ENCODE assay signal across 15 cellular contexts in genomic region chr5:56330167-56330566, GRCh38.
DNase-seq lines count a peak whose midpoint lies in the region; TF ChIP-seq lines count a peak whose summit lies in the region.
"Had no signal": no experiment of that assay in that cellular context is flagged by ENCODE, and none has a peak within 500 bp of the region (broad histone marks: within the 10 kb centered on the region; RNA-seq: fewer than 3 reads in every experiment).

No MANE protein-coding gene starts in this region.

- DNase-seq in activated naive CD4-positive, alpha-beta T cell treated with anti-CD3 and anti-CD28 coated beads, Interleukin-2, amount 50 U/mL, for 16 hours: no peak
- DNase-seq in SK-N-MC (ENCODE audit: low read depth, low spot score) (peak; percentile 68), globus pallidus (ENCODE audit: low spot score) (peak; percentile 38), smooth muscle cell (lab: John Stamatoyannopoulos, UW; ENCODE audit: unreplicated experiment) (no peak), posterior cingulate gyrus (no peak), NCI-H1930 (lab: John Stamatoyannopoulos, UW) (no peak)
- no peak for DNase-seq in NK-92 treated with Interleukin-12 subunit alpha and Interleukin-12 subunit beta, amount 100 ng/mL, for 24 hours (lab: John Stamatoyannopoulos, UW)
- DNase-seq: DMS79 treated with DMSO at 0.1 percent for 48 hours; NCI-H345; psoas muscle; stimulated activated CD4-positive, alpha-beta T cell treated with anti-CD3 and anti-CD28 coated beads, Interleukin-1b, Interleukin-23, amount 100 ng/mL, for 48 hours; T-helper 9 cell; uterus had no signal

- H3F3A ChIP-seq in smooth muscle cell (ENCODE audit: low read depth): peaks cover 37% of the 10 kb centered on the region

- H3K27ac ChIP-seq in SK-N-MC (0 out of 2 replicates have a peak overlapping the region, but pooled peaks have one; percentile 27), smooth muscle cell (ENCODE audit: low read depth) (peak overlapping the region; percentile 95)
- H3K27ac ChIP-seq: psoas muscle, uterus had no signal

- no peaks in the 10 kb centered on the region for H3K27me3 Mint-ChIP-seq in activated naive CD4-positive, alpha-beta T cell treated with anti-CD3 and anti-CD28 coated beads, Interleukin-2, amount 50 U/mL, for 24 hours

- H3K4me3 ChIP-seq in SK-N-MC (peak overlapping the region; percentile 9), smooth muscle cell (no peak overlapping the region)
- H3K4me3 ChIP-seq: psoas muscle, uterus had no signal

- peak overlapping the region; percentile 72 for H3K4me3 Mint-ChIP-seq in activated naive CD4-positive, alpha-beta T cell treated with anti-CD3 and anti-CD28 coated beads, Interleukin-2, amount 50 U/mL, for 24 hours
- H3K4me3 Mint-ChIP-seq: dendritic cell treated with granulocyte-macrophage colony-stimulating factor and Interleukin-4, amounts not matched to agents 40 ng/mL and 50 ng/mL, for 4 days had no signal

- H3K9ac ChIP-seq in SK-N-MC (ENCODE audit: insufficient read length) (no peak overlapping the region), smooth muscle cell (ENCODE audit: low read depth) (peak overlapping the region; percentile 18)

- intact Hi-C loops in posterior cingulate gyrus (cut with DNase I): no loop called here

- H3K27ac Mint-ChIP-seq in activated naive CD4-positive, alpha-beta T cell treated with anti-CD3 and anti-CD28 coated beads, Interleukin-2, amount 50 U/mL, for 24 hours: peak overlapping the region; percentile 99
- H3K27ac Mint-ChIP-seq: dendritic cell treated with granulocyte-macrophage colony-stimulating factor and Interleukin-4, amounts not matched to agents 40 ng/mL and 50 ng/mL, for 4 days had no signal

- H3K9me3 Mint-ChIP-seq in activated naive CD4-positive, alpha-beta T cell treated with anti-CD3 and anti-CD28 coated beads, Interleukin-2, amount 50 U/mL, for 24 hours: no peaks in the 10 kb centered on the region

- H3K27me3 ChIP-seq in smooth muscle cell (ENCODE audit: low read depth): no peaks in the 10 kb centered on the region
- H3K27me3 ChIP-seq: uterus had no signal

- WGBS in smooth muscle cell (ENCODE audit: low lambda C conversion rate): 64% methylated on average over 2 of the region's 2 CpGs

- H3K36me3 ChIP-seq in SK-N-MC (ENCODE audit: insufficient read depth, low read length) (no peaks in the 10 kb centered on the region), smooth muscle cell (ENCODE audit: low read depth) (peaks cover 7% of the 10 kb centered on the region)
- H3K36me3 ChIP-seq: uterus had no signal

- peaks cover 71% of the 10 kb centered on the region for H3K4me1 Mint-ChIP-seq in activated naive CD4-positive, alpha-beta T cell treated with anti-CD3 and anti-CD28 coated beads, Interleukin-2, amount 50 U/mL, for 24 hours

- H3K4me1 ChIP-seq in smooth muscle cell (ENCODE audit: low read depth): peaks cover 36% of the 10 kb centered on the region
- H3K4me1 ChIP-seq: psoas muscle, uterus had no signal

- H3K4me2 ChIP-seq in smooth muscle cell: peak overlapping the region; percentile 56

- H3K36me3 Mint-ChIP-seq in activated naive CD4-positive, alpha-beta T cell treated with anti-CD3 and anti-CD28 coated beads, Interleukin-2, amount 50 U/mL, for 24 hours: peaks cover 5% of the 10 kb centered on the region

- H4K20me1 ChIP-seq in smooth muscle cell (ENCODE audit: low read depth): no peaks in the 10 kb centered on the region

- H3K9me3 ChIP-seq in SK-N-MC (ENCODE audit: low read depth, low read length) (no peaks in the 10 kb centered on the region), smooth muscle cell (replicated peaks; ENCODE audit: low read depth) (peaks cover 5% of the 10 kb centered on the region)
- H3K9me3 ChIP-seq: psoas muscle, uterus had no signal

- no peak overlapping the region for H2AFZ ChIP-seq in smooth muscle cell (ENCODE audit: low read depth)

- no peak for TF ChIP-seq CTCF in smooth muscle cell (IDR thresholded peaks at IDR 0.05; ENCODE audit: borderline replicate concordance, insufficient read depth, poor library complexity, severe bottlenecking)

- H3K79me2 ChIP-seq in smooth muscle cell (ENCODE audit: low read depth): peaks cover 3% of the 10 kb centered on the region

Comparison
In these comparisons a context has a peak if more than half of its experiments do, and no peak if none do; other contexts are left out.
1. DNase-seq: peak in SK-N-MC (single experiment) and globus pallidus (single experiment); none in activated naive CD4-positive, alpha-beta T cell treated with anti-CD3 and anti-CD28 coated beads, Interleukin-2, amount 50 U/mL, for 16 hours (single experiment), smooth muscle cell (single experiment), posterior cingulate gyrus (0 of 10), NCI-H1930 (0 of 2) and NK-92 treated with Interleukin-12 subunit alpha and Interleukin-12 subunit beta, amount 100 ng/mL, for 24 hours (single experiment).